ENCODE assay signal across 7 cellular contexts in the genomic region with DNA sequence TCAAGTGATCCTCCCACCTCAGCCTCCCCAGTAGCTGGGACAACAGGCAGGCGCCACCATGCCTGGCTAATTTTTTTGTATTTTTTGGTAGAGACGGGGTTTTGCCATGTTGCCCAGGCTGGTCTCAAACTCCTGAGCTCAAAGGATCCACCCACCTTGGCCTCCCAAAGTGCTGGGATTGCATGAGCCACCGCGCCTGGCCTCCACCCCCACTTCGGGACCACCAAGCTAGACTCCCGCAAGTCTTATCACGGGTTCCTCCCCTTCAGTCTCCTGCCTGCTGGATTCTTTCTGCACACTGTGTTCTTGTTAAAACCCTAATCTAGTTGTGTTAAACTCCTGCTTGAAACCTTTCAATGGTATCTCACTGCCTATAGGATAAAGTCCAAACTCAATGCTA. TPM values are rescaled to one million over a fixed set of nuclear protein-coding genes. Genes with fewer than 3 reads are reported as not detected.
A peak's percentile ranks its signal among the peaks of the same experiment; 100 is the strongest.
DNase-seq lines count a peak whose midpoint lies in the region; ATAC-seq, FAIRE-seq and TF ChIP-seq lines count a peak whose summit lies in the region.
"Not testable (repeated sequence)": the region's sequence is repeated elsewhere in the genome, so short reads cannot be mapped to it uniquely, and the experiment has no call there.

No MANE protein-coding gene starts in this region.

- POLR2A ChIA-PET in HepG2 (lab: Yijun Ruan, JAX), result not testable (repeated sequence)

- WGBS in endodermal cell (ENCODE audit: insufficient coverage in 1 of 2, insufficient read length in 1 of 2), 2 experiments, result 91 to 94% methylated on average over 7 of the region's 7 CpGs
- 52% methylated on average over 7 of the region's 7 CpGs for WGBS in HepG2 (ENCODE audit: low lambda C conversion rate)
- 88 to 93% (median 93%) methylated on average over 7 of the region's 7 CpGs for WGBS in spleen, 5 donors
- WGBS in testis, 2 donors, result 38 to 42% methylated on average over 7 of the region's 7 CpGs

- H3K9me3 ChIP-seq in RWPE2 (ENCODE audit: severe bottlenecking); endodermal cell (ENCODE audit: control insufficient read depth, low read length); HepG2 (ENCODE audit: low read length); parathyroid adenoma (ENCODE audit: control insufficient read depth, low read length); spleen; testis: not testable (repeated sequence)

- CTCF ChIA-PET in HepG2 (lab: Yijun Ruan, JAX; ENCODE audit: low intra/inter-chr PET ratio, low total read pairs), result not testable (repeated sequence)

- H3K27ac ChIP-seq in RWPE2 (ENCODE audit: poor library complexity, severe bottlenecking); endodermal cell (ENCODE audit: low read depth, low read length); HepG2 (ENCODE audit: extremely low read length, insufficient read depth, low read length); parathyroid adenoma; spleen: not testable (repeated sequence)
- H3K27ac ChIP-seq in testis, result peak overlapping the region in 1 of 2 donors; percentile 7

- TF ChIP-seq POLR2A in HepG2 (IDR thresholded peaks at IDR 0.05; ENCODE audit: insufficient read depth in 1 of 2, low read depth in 2 of 2, low read length in 2 of 2); spleen (IDR thresholded peaks at IDR 0.05); testis (IDR thresholded peaks at IDR 0.05): not testable (repeated sequence)

- TF ChIP-seq EP300 in HepG2 (IDR thresholded peaks at IDR 0.05; ENCODE audit: low read depth in 2 of 2, low read length in 2 of 2); HepG2 (CRISPR knock-in tag; IDR thresholded peaks at IDR 0.05; ENCODE audit: borderline replicate concordance): not testable (repeated sequence)

- H2AFZ ChIP-seq in HepG2 (ENCODE audit: low read length), result not testable (repeated sequence)
- peak overlapping the region; percentile 9 for H2AFZ ChIP-seq in parathyroid adenoma

- peaks cover 13% of the 10 kb centered on the region for H3K4me1 Mint-ChIP-seq in endodermal cell

- not testable (repeated sequence) for H4K20me1 ChIP-seq in HepG2 (ENCODE audit: insufficient read depth, low read length)

- FAIRE-seq in HepG2 (lab: Jason Lieb, UNC), result not testable (repeated sequence)

- BruUV-seq in HepG2 (replicated peaks; lab: Mats Ljungman, UMichigan), result not testable (repeated sequence)

- not testable (repeated sequence) for H3K27me3 ChIP-seq in RWPE2 (ENCODE audit: insufficient read depth, poor library complexity, severe bottlenecking); endodermal cell (ENCODE audit: control insufficient read depth, insufficient read depth, low read length, poor library complexity, severe bottlenecking); parathyroid adenoma (ENCODE audit: control insufficient read depth, insufficient read depth, low read length); spleen (replicated peaks in 1 of 7); testis
- peaks cover 2 to 36% of the 10 kb centered on the region in 2 experiments; a peak in 4 of 5 replicates for H3K27me3 ChIP-seq in HepG2 (ENCODE audit: control insufficient read depth in 1 of 2, insufficient read depth in 2 of 2, low read length in 2 of 2)

- DNase-seq in RWPE2 (ENCODE audit: low spot score) (peak; percentile 70), endodermal cell (peak; percentile 31), posterior vena cava (ENCODE audit: low spot score) (peak; percentile 38), spleen (peak; percentile 13), testis (peak; percentile 62)
- not testable (repeated sequence) for DNase-seq in HepG2 (ENCODE audit: low spot score)

- not testable (repeated sequence) for H3K9ac ChIP-seq in endodermal cell (ENCODE audit: extremely low read depth, low read length, poor library complexity, severe bottlenecking); HepG2 (ENCODE audit: insufficient read depth, low read depth, low read length); parathyroid adenoma

- H3K4me1 ChIP-seq in RWPE2 (ENCODE audit: insufficient read depth, poor library complexity, severe bottlenecking); endodermal cell (ENCODE audit: control insufficient read depth, insufficient read depth, low read length); HepG2 (ENCODE audit: insufficient read depth, low read length); spleen: not testable (repeated sequence)
- H3K4me1 ChIP-seq in parathyroid adenoma (peaks cover 22% of the 10 kb centered on the region), testis (peaks cover 10% of the 10 kb centered on the region)

- in situ Hi-C loops in HepG2 (cut with HindIII; ENCODE audit: extremely low pct_ligation_motif_present, low pct_unique_long_range_greater_than_20kb), result not testable (repeated sequence)

- TF ChIP-seq CTCF in RWPE2 (IDR thresholded peaks at IDR 0.05; ENCODE audit: poor library complexity, severe bottlenecking); endodermal cell (conservative IDR thresholded peaks at IDR 0.05); HepG2 (CRISPR knock-in tag; IDR thresholded peaks at IDR 0.05); parathyroid adenoma (IDR thresholded peaks at IDR 0.05); spleen (IDR thresholded peaks at IDR 0.05 in 8 of 11, conservative IDR thresholded peaks at IDR 0.05 in 3 of 11); testis (IDR thresholded peaks at IDR 0.05): not testable (repeated sequence)

- H3K27ac Mint-ChIP-seq in endodermal cell, result not testable (repeated sequence)

- H3K4me3 Mint-ChIP-seq in endodermal cell, result not testable (repeated sequence)

- H3K9me3 Mint-ChIP-seq in endodermal cell, result not testable (repeated sequence)

- not testable (repeated sequence) for TF ChIP-seq RAD21 in HepG2 (CRISPR knock-in tag; IDR thresholded peaks at IDR 0.05)

- not testable (repeated sequence) for H3K4me2 ChIP-seq in HepG2 (ENCODE audit: low read depth, low read length); parathyroid adenoma (ENCODE audit: low read length)

- not testable (repeated sequence) for H3K36me3 ChIP-seq in RWPE2 (ENCODE audit: low read depth); endodermal cell (ENCODE audit: control insufficient read depth, insufficient read depth, low read length); HepG2 (replicated peaks in 1 of 2; ENCODE audit: control insufficient read depth in 1 of 2, insufficient read depth in 2 of 2, low read length in 2 of 2); parathyroid adenoma (ENCODE audit: control insufficient read depth, insufficient read depth, low read length); spleen; testis (ENCODE audit: low read depth, missing control alignments)

- ATAC-seq in RWPE2 (ENCODE audit: low read depth); HepG2: not testable (repeated sequence)

- intact Hi-C loops in HepG2 (cut with micrococcal nuclease; ENCODE audit: unreplicated experiment); posterior vena cava (cut with DNase I); spleen (cut with DNase I; ENCODE audit: low total_unique reads); testis (cut with DNase I; ENCODE audit: low total_unique reads): not testable (repeated sequence)

- not testable (repeated sequence) for H3K27me3 Mint-ChIP-seq in endodermal cell (ENCODE audit: insufficient read depth)

- H3K36me3 Mint-ChIP-seq in endodermal cell (ENCODE audit: low read depth), result not testable (repeated sequence)

- not testable (repeated sequence) for H3K4me3 ChIP-seq in RWPE2 (ENCODE audit: severe bottlenecking); endodermal cell (ENCODE audit: low read length); HepG2 (replicated peaks in 1 of 3; ENCODE audit: insufficient read depth in 1 of 3, low read depth in 2 of 3, low read length in 3 of 3); parathyroid adenoma (ENCODE audit: low read depth, low read length); spleen; testis

- H3K79me2 ChIP-seq in HepG2 (ENCODE audit: insufficient read depth, low read length); parathyroid adenoma: not testable (repeated sequence)

RNA-seq across cellular contexts. Expression of gene CNBD2, which starts 57.7 kb away (rescaled TPM):
- total RNA-seq in endodermal cell (1 to 10 TPM; 1.3 to 1.9 TPM), HepG2 (2016; rRNA removed; fragmentation: Illumina TruSeq; extraction: Trizol) (12.4 and 13.8 TPM in 2 replicates), posterior vena cava (1 to 10 TPM; 2.0 to 2.3 TPM), spleen (1 to 10 TPM; 3.7 to 9.4 (median 5.4) TPM), testis (10 to 100 TPM; 19.7 to 28.3 TPM)
- polyA plus RNA-seq in endodermal cell (2013, experiment 1 of 2), result 2.4 TPM
- polyA plus RNA-seq in endodermal cell (2013, experiment 2 of 2), result 4.2 TPM
- 12.1 and 21.0 TPM in 2 replicates for total RNA-seq in HepG2 (2016; cell fraction: cytosol; rRNA removed; fragmentation: Illumina TruSeq; extraction: Trizol; ENCODE audit: low read depth)
- 12.3 and 13.6 TPM in 2 replicates for total RNA-seq in HepG2 (2016; cell fraction: insoluble cytoplasmic fraction; rRNA removed; fragmentation: Illumina TruSeq; extraction: Trizol)
- 17.3 and 23.9 TPM in 2 replicates for total RNA-seq in HepG2 (2016; cell fraction: membrane; rRNA removed; fragmentation: Illumina TruSeq; extraction: Trizol)
- total RNA-seq in HepG2 (2016; cell fraction: nucleus; rRNA removed; fragmentation: Illumina TruSeq; extraction: Trizol), result 10.0 and 11.4 TPM in 2 replicates
- polyA plus RNA-seq in HepG2 (2011; rRNA removed) (22.8 and 23.4 TPM in 2 replicates), spleen (10 to 100 TPM; 23.6 to 28.4 (median 25.6) TPM), testis (ENCODE audit: insufficient read depth, low read depth, low replicate concordance) (46.6 TPM)
- 21.1 and 24.5 TPM in 2 replicates for polyA plus RNA-seq in HepG2 (2011; cell fraction: cytosol; rRNA removed)
- polyA plus RNA-seq in HepG2 (2011; cell fraction: nucleus; rRNA removed), result 18.7 and 23.9 TPM in 2 replicates
- polyA plus RNA-seq in HepG2 (2012), result 12.3 and 14.5 TPM in 2 replicates
- 19.5 and 24.0 TPM in 2 replicates for polyA plus RNA-seq in HepG2 (2016; cell fraction: cytosol; fragmentation: Illumina TruSeq; extraction: Trizol; ENCODE audit: low read depth)
- polyA plus RNA-seq in HepG2 (2016; cell fraction: insoluble cytoplasmic fraction; fragmentation: Illumina TruSeq; extraction: Trizol; ENCODE audit: low read depth), result 15.6 and 19.5 TPM in 2 replicates
- polyA plus RNA-seq in HepG2 (2016; cell fraction: membrane; fragmentation: Illumina TruSeq; extraction: Trizol; ENCODE audit: low read depth), result 18.5 and 22.3 TPM in 2 replicates
- 16.4 and 20.6 TPM in 2 replicates for polyA plus RNA-seq in HepG2 (2016; cell fraction: nucleus; fragmentation: Illumina TruSeq; extraction: Trizol; ENCODE audit: insufficient read depth, low read depth)
- polyA minus RNA-seq in HepG2 (2011; rRNA and poly(A)+ RNA removed; ENCODE audit: low replicate concordance), result 2.0 and 5.3 TPM in 2 replicates
- 4.2 and 5.2 TPM in 2 replicates for polyA minus RNA-seq in HepG2 (2011; cell fraction: cytosol; rRNA and poly(A)+ RNA removed)
- polyA minus RNA-seq in HepG2 (2011; cell fraction: nucleus; rRNA and poly(A)+ RNA removed), result 7.7 and 8.5 TPM in 2 replicates
